Comparison of ENCODE assay signal across 11 cellular contexts in genomic region chr2:25912851-25913695, GRCh38. TPM values are rescaled to one million over a fixed set of nuclear protein-coding genes. Genes with fewer than 3 reads are reported as not detected.
DNase-seq lines count a peak whose midpoint lies in the region; ATAC-seq and TF ChIP-seq lines count a peak whose summit lies in the region.
"Had no signal": no experiment of that assay in that cellular context is flagged by ENCODE, and none has a peak within 500 bp of the region (broad histone marks: within the 10 kb centered on the region; RNA-seq: fewer than 3 reads in every experiment).

No MANE protein-coding gene starts in this region.

- H3K27me3 ChIP-seq in PC-9 (ENCODE audit: insufficient read depth, low read depth) (no peaks in the 10 kb centered on the region), foreskin keratinocyte (no peaks in the 10 kb centered on the region), smooth muscle cell (ENCODE audit: low read depth) (no peaks in the 10 kb centered on the region), testis (no peaks in the 10 kb centered on the region)

- H3K9me3 Mint-ChIP-seq in activated CD4-positive, alpha-beta T cell treated with anti-CD3 and anti-CD28 coated beads, Interleukin-2, amount 10 ng/mL, durations not matched to agents 7 days and 5 days = no peaks in the 10 kb centered on the region

- H3K79me2 ChIP-seq in PC-9 (ENCODE audit: low read depth) (no peaks in the 10 kb centered on the region), smooth muscle cell (ENCODE audit: low read depth) (no peaks in the 10 kb centered on the region)

- no peaks in the 10 kb centered on the region for H3K9me3 ChIP-seq in PC-9 (ENCODE audit: insufficient read depth, low read depth)
- H3K9me3 ChIP-seq in smooth muscle cell (replicated peaks; ENCODE audit: low read depth) = no peaks in the 10 kb centered on the region
- H3K9me3 ChIP-seq in testis = no peaks in the 10 kb centered on the region

- DNase-seq in activated CD4-positive, alpha-beta T cell treated with anti-CD3 and anti-CD28 coated beads, Interleukin-2, amount 10 ng/mL, durations not matched to agents 7 days and 5 days = peak; percentile 22
- DNase-seq in activated CD4-positive, alpha-beta T cell treated with anti-CD3 and anti-CD28 coated beads, Interleukin-2, amount 50 U/mL, for 1 hour = no peak
- DNase-seq in PC-9 = no peak
- DNase-seq in foreskin keratinocyte = peak in 1 of 2 donors; percentile 51
- no peak for DNase-seq in smooth muscle cell (lab: John Stamatoyannopoulos, UW; ENCODE audit: unreplicated experiment)
- DNase-seq in NCI-H1048 (lab: John Stamatoyannopoulos, UW) = no peak
- DNase-seq in GM19240 (ENCODE audit: insufficient read length, low spot score) = no peak
- no peak for DNase-seq in testis
- DNase-seq: activated CD4-positive, alpha-beta T cell treated with anti-CD3 and anti-CD28 coated beads for 48 hours; aorta; hippocampal formation had no signal

- H3K36me3 ChIP-seq in PC-9 (ENCODE audit: low read depth) = no peaks in the 10 kb centered on the region
- H3K36me3 ChIP-seq in smooth muscle cell (ENCODE audit: low read depth) = no peaks in the 10 kb centered on the region
- no peaks in the 10 kb centered on the region for H3K36me3 ChIP-seq in testis (ENCODE audit: low read depth, missing control alignments)

- H3K4me1 ChIP-seq in PC-9 (replicated peaks; ENCODE audit: insufficient read depth) = no peaks in the 10 kb centered on the region
- peaks cover 7% of the 10 kb centered on the region for H3K4me1 ChIP-seq in foreskin keratinocyte
- H3K4me1 ChIP-seq in smooth muscle cell (ENCODE audit: low read depth) = peaks cover 7% of the 10 kb centered on the region
- H3K4me1 ChIP-seq in testis = no peaks in the 10 kb centered on the region

- no peak for TF ChIP-seq CTCF in PC-9 (conservative IDR thresholded peaks at IDR 0.05)
- no peak for TF ChIP-seq CTCF in foreskin keratinocyte (conservative IDR thresholded peaks at IDR 0.05)
- TF ChIP-seq CTCF in smooth muscle cell (IDR thresholded peaks at IDR 0.05; ENCODE audit: borderline replicate concordance, insufficient read depth, poor library complexity, severe bottlenecking) = no peak
- TF ChIP-seq CTCF in testis (IDR thresholded peaks at IDR 0.05) = no peak

- H3K4me3 Mint-ChIP-seq in activated CD4-positive, alpha-beta T cell treated with anti-CD3 and anti-CD28 coated beads, Interleukin-2, amount 10 ng/mL, durations not matched to agents 7 days and 5 days = no peak overlapping the region

- ATAC-seq in foreskin keratinocyte = peak; percentile 53

- no peaks in the 10 kb centered on the region for H4K20me1 ChIP-seq in PC-9 (ENCODE audit: insufficient read depth)
- H4K20me1 ChIP-seq in smooth muscle cell (ENCODE audit: low read depth) = no peaks in the 10 kb centered on the region

- no peak overlapping the region for H3K27ac Mint-ChIP-seq in activated CD4-positive, alpha-beta T cell treated with anti-CD3 and anti-CD28 coated beads, Interleukin-2, amount 10 ng/mL, durations not matched to agents 7 days and 5 days

- no peak for TF ChIP-seq POLR2A in testis (IDR thresholded peaks at IDR 0.05)

- peak overlapping the region; percentile 41 for H3K4me2 ChIP-seq in PC-9
- peak overlapping the region; percentile 15 for H3K4me2 ChIP-seq in smooth muscle cell

- intact Hi-C loops in PC-9 (cut with micrococcal nuclease; ENCODE audit: unreplicated experiment) (no loop called here), testis (cut with DNase I; ENCODE audit: low total_unique reads) (no loop called here)

- H3K36me3 Mint-ChIP-seq in activated CD4-positive, alpha-beta T cell treated with anti-CD3 and anti-CD28 coated beads, Interleukin-2, amount 10 ng/mL, durations not matched to agents 7 days and 5 days (ENCODE audit: low read depth) = no peaks in the 10 kb centered on the region

- no TSS peak for BruUV-seq in PC-9 (replicated peaks; lab: Mats Ljungman, UMichigan)

- POLR2A ChIA-PET in activated CD4-positive, alpha-beta T cell treated with anti-CD3 and anti-CD28 coated beads, Interleukin-2, amount 10 ng/mL, durations not matched to agents 7 days and 5 days (lab: Charles Lee) = no interaction called here
- POLR2A ChIA-PET in PC-9 (lab: Charles Lee; ENCODE audit: unreplicated experiment) = no interaction called here

- no peak overlapping the region for H3K27ac ChIP-seq in PC-9
- no peak overlapping the region for H3K27ac ChIP-seq in foreskin keratinocyte
- no peak overlapping the region for H3K27ac ChIP-seq in smooth muscle cell (ENCODE audit: low read depth)
- no peak overlapping the region for H3K27ac ChIP-seq in testis

- CTCF ChIA-PET in activated CD4-positive, alpha-beta T cell treated with anti-CD3 and anti-CD28 coated beads, Interleukin-2, amount 10 ng/mL, durations not matched to agents 7 days and 5 days (lab: Charles Lee) = interaction anchor here (0.6 to 2.1 kb wide), 3 partner anchors 14 to 94 kb away, joined by 3 to 4 read pairs (median 3); no protein-coding TSS in a partner anchor
- CTCF ChIA-PET in PC-9 (lab: Charles Lee) = interaction anchor here (0.7 kb wide), 1 partner anchor 171 kb away, joined by 3 read pairs; no protein-coding TSS in a partner anchor

- H3K9me2 ChIP-seq in PC-9 (ENCODE audit: insufficient read depth) = no peaks in the 10 kb centered on the region

- H2AFZ ChIP-seq in PC-9 (peak overlapping the region; percentile 67), smooth muscle cell (ENCODE audit: low read depth) (peak overlapping the region; percentile 32)

- H3F3A ChIP-seq in PC-9 (ENCODE audit: insufficient read depth, low read depth) (no peaks in the 10 kb centered on the region), smooth muscle cell (ENCODE audit: low read depth) (no peaks in the 10 kb centered on the region)

- no peak overlapping the region for H3K9ac ChIP-seq in smooth muscle cell (ENCODE audit: low read depth)

- H3K4me3 ChIP-seq in PC-9 (no peak overlapping the region), smooth muscle cell (no peak overlapping the region), testis (no peak overlapping the region)

- peaks cover 5% of the 10 kb centered on the region for H3K27me3 Mint-ChIP-seq in activated CD4-positive, alpha-beta T cell treated with anti-CD3 and anti-CD28 coated beads, Interleukin-2, amount 10 ng/mL, durations not matched to agents 7 days and 5 days

- WGBS in smooth muscle cell (ENCODE audit: low lambda C conversion rate) = 8% methylated on average over 10 of the region's 10 CpGs
- WGBS in testis, 2 donors = 43 to 50% methylated on average over 10 of the region's 10 CpGs

- H3K4me1 Mint-ChIP-seq in activated CD4-positive, alpha-beta T cell treated with anti-CD3 and anti-CD28 coated beads, Interleukin-2, amount 10 ng/mL, durations not matched to agents 7 days and 5 days = peaks cover 24% of the 10 kb centered on the region

RNA-seq across cellular contexts. Expression of gene ASXL2, which starts 34.8 kb away (rescaled TPM):
- 10 to 100 TPM; 39.3 to 44.4 TPM for total RNA-seq in activated CD4-positive, alpha-beta T cell treated with anti-CD3 and anti-CD28 coated beads, Interleukin-2, amount 10 ng/mL, durations not matched to agents 7 days and 5 days
- 19.2 and 34.5 TPM in 2 replicates for total RNA-seq in PC-9 (2021)
- 20.5 and 21.1 TPM in 2 replicates for total RNA-seq in foreskin keratinocyte
- 1.4 and 1.9 TPM in 2 replicates for polyA plus RNA-seq in foreskin keratinocyte
- total RNA-seq in smooth muscle cell = 10.1 and 13.2 TPM in 2 replicates
- 4.1 and 7.6 TPM in 2 replicates for polyA plus RNA-seq in smooth muscle cell
- total RNA-seq in testis = 10 to 100 TPM; 40.9 to 51.9 TPM
- polyA plus RNA-seq in testis (ENCODE audit: insufficient read depth, low read depth, low replicate concordance) = 43.3 TPM
